Comparison of ENCODE assay signal across 14 cellular contexts in the genomic region with DNA sequence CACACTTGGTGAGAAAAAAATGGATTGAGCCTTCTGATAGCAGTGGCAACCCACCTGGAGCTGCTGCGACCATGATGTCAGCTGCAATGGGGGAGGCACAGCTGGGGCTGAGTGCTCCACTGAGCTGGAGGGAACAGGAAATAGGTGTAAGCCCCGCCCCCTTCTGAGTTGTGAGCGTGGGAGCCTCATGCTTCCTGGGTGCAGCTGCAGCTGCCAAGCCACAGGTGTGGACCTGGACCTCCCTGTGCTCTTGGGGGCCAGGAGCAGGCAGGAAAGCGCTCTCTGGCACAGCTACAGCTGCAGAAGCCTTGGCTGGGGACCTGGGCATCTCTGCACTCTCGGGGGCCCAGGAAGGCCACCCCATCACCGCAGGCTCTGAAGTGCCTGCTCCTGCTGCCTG.
DNase-seq lines count a peak whose midpoint lies in the region; ATAC-seq and TF ChIP-seq lines count a peak whose summit lies in the region.
"Had no signal": no experiment of that assay in that cellular context is flagged by ENCODE, and none has a peak within 500 bp of the region (broad histone marks: within the 10 kb centered on the region; RNA-seq: fewer than 3 reads in every experiment).

No MANE protein-coding gene starts in this region.

- H3K4me2 ChIP-seq in Karpas-422 (ENCODE audit: low read depth, low read length, poor library complexity, severe bottlenecking), result no peak overlapping the region

- H4K20me1 ChIP-seq in Karpas-422 (ENCODE audit: insufficient read depth, low read depth, low read length), result no peaks in the 10 kb centered on the region

- H3K9me2 ChIP-seq in Karpas-422 (replicated peaks; ENCODE audit: insufficient read depth, low read length), result no peaks in the 10 kb centered on the region

- H2AFZ ChIP-seq in Karpas-422 (ENCODE audit: low read length), result no peak overlapping the region

- H3K27me3 ChIP-seq in Karpas-422 (ENCODE audit: low read length), result no peaks in the 10 kb centered on the region
- H3K27me3 ChIP-seq: adrenal gland had no signal

- H3K9me3 ChIP-seq in Karpas-422 (ENCODE audit: low read length) (no peaks in the 10 kb centered on the region), T-helper 17 cell (ENCODE audit: control insufficient read depth, low read length, poor library complexity, severe bottlenecking) (no peaks in the 10 kb centered on the region)
- H3K9me3 ChIP-seq: adrenal gland had no signal

- no peak overlapping the region for H3K9ac ChIP-seq in Karpas-422 (ENCODE audit: low read length)

- no peaks in the 10 kb centered on the region for H3K4me1 ChIP-seq in Karpas-422 (ENCODE audit: low read length)
- H3K4me1 ChIP-seq: adrenal gland had no signal

- ATAC-seq in T-helper 17 cell (peak; percentile 30), HG03432 (IDR thresholded peaks at IDR 0.05; ENCODE audit: unreplicated experiment) (no peak)
- ATAC-seq in stimulated activated effector memory CD8-positive, alpha-beta T cell treated with anti-CD3 and anti-CD28 coated beads, Interleukin-12 subunit alpha, Interleukin-12 subunit beta, amount 100 ng/mL, for 72 hours, result peak; percentile 36

- H3K4me3 ChIP-seq in Karpas-422 (ENCODE audit: low read length), result no peak overlapping the region
- H3K4me3 ChIP-seq: adrenal gland had no signal

- H3K27me3 Mint-ChIP-seq in T-helper 17 cell, result no peaks in the 10 kb centered on the region
- H3K27me3 Mint-ChIP-seq in progenitor cell of endocrine pancreas, result no peaks in the 10 kb centered on the region
- no peaks in the 10 kb centered on the region for H3K27me3 Mint-ChIP-seq in type B pancreatic cell

- peak; percentile 4 to 7 for DNase-seq in activated CD4-positive, alpha-beta T cell treated with anti-CD3 and anti-CD28 coated beads for 4 hours
- DNase-seq in activated CD4-positive, alpha-beta T cell treated with anti-CD3 and anti-CD28 coated beads for 1 hour, result no peak
- DNase-seq in Karpas-422 (peak; percentile 40), T-helper 17 cell (no peak), progenitor cell of endocrine pancreas (ENCODE audit: low spot score, unreplicated experiment) (no peak), type B pancreatic cell (ENCODE audit: extremely low spot score, unreplicated experiment) (no peak)
- DNase-seq in stimulated activated effector memory CD8-positive, alpha-beta T cell treated with anti-CD3 and anti-CD28 coated beads, Interleukin-12 subunit alpha, Interleukin-12 subunit beta, amount 100 ng/mL, for 72 hours (ENCODE audit: low spot score in 2 of 2), result no peak
- DNase-seq: adrenal gland, HCEC 1CT, NCI-H446, Right ventricle myocardium superior, T1000 had no signal

- H3K9me3 Mint-ChIP-seq in stimulated activated effector memory CD8-positive, alpha-beta T cell treated with anti-CD3 and anti-CD28 coated beads, Interleukin-12 subunit alpha, Interleukin-12 subunit beta, amount 100 ng/mL, for 72 hours, result peaks cover 15% of the 10 kb centered on the region
- H3K9me3 Mint-ChIP-seq in progenitor cell of endocrine pancreas (ENCODE audit: low read depth) (no peaks in the 10 kb centered on the region), type B pancreatic cell (no peaks in the 10 kb centered on the region)

- H3K36me3 ChIP-seq in Karpas-422 (ENCODE audit: insufficient read depth, low read length), result no peaks in the 10 kb centered on the region
- H3K36me3 ChIP-seq: adrenal gland had no signal

- peaks cover 3% of the 10 kb centered on the region for H3K4me1 Mint-ChIP-seq in T-helper 17 cell
- H3K4me1 Mint-ChIP-seq in stimulated activated effector memory CD8-positive, alpha-beta T cell treated with anti-CD3 and anti-CD28 coated beads, Interleukin-12 subunit alpha, Interleukin-12 subunit beta, amount 100 ng/mL, for 72 hours, result no peaks in the 10 kb centered on the region
- H3K4me1 Mint-ChIP-seq in progenitor cell of endocrine pancreas (ENCODE audit: low read depth), result no peaks in the 10 kb centered on the region
- no peaks in the 10 kb centered on the region for H3K4me1 Mint-ChIP-seq in type B pancreatic cell (ENCODE audit: unreplicated experiment)

- H3K36me3 Mint-ChIP-seq in T-helper 17 cell (ENCODE audit: low read depth) (no peaks in the 10 kb centered on the region), progenitor cell of endocrine pancreas (ENCODE audit: insufficient read depth) (no peaks in the 10 kb centered on the region), type B pancreatic cell (no peaks in the 10 kb centered on the region)
- no peaks in the 10 kb centered on the region for H3K36me3 Mint-ChIP-seq in stimulated activated effector memory CD8-positive, alpha-beta T cell treated with anti-CD3 and anti-CD28 coated beads, Interleukin-12 subunit alpha, Interleukin-12 subunit beta, amount 100 ng/mL, for 72 hours
- H3K36me3 Mint-ChIP-seq: mesothelial cell of epicardium had no signal

- H3K4me3 Mint-ChIP-seq in T-helper 17 cell (peak overlapping the region; percentile 41), progenitor cell of endocrine pancreas (ENCODE audit: low read depth) (no peak overlapping the region), type B pancreatic cell (no peak overlapping the region)
- H3K4me3 Mint-ChIP-seq in stimulated activated effector memory CD8-positive, alpha-beta T cell treated with anti-CD3 and anti-CD28 coated beads, Interleukin-12 subunit alpha, Interleukin-12 subunit beta, amount 100 ng/mL, for 72 hours, result no peak overlapping the region
- H3K4me3 Mint-ChIP-seq: mesothelial cell of epicardium had no signal

- no peaks in the 10 kb centered on the region for H3K79me2 ChIP-seq in Karpas-422 (ENCODE audit: low read length)

- TF ChIP-seq CTCF in progenitor cell of endocrine pancreas (IDR thresholded peaks at IDR 0.05; ENCODE audit: unreplicated experiment), result no peak
- TF ChIP-seq CTCF in type B pancreatic cell (conservative IDR thresholded peaks at IDR 0.05), result no peak

- H3K27ac ChIP-seq in Karpas-422 (ENCODE audit: low read length), result no peak overlapping the region
- H3K27ac ChIP-seq: adrenal gland had no signal

- no peak overlapping the region for H3K27ac Mint-ChIP-seq in T-helper 17 cell
- H3K27ac Mint-ChIP-seq in stimulated activated effector memory CD8-positive, alpha-beta T cell treated with anti-CD3 and anti-CD28 coated beads, Interleukin-12 subunit alpha, Interleukin-12 subunit beta, amount 100 ng/mL, for 72 hours, result no peak overlapping the region
- no peak overlapping the region for H3K27ac Mint-ChIP-seq in progenitor cell of endocrine pancreas
- H3K27ac Mint-ChIP-seq in type B pancreatic cell, result no peak overlapping the region
- H3K27ac Mint-ChIP-seq: mesothelial cell of epicardium had no signal

Comparison
In these comparisons a context has a peak if more than half of its experiments do, and no peak if none do; other contexts are left out.
1. DNase-seq: peak in activated CD4-positive, alpha-beta T cell treated with anti-CD3 and anti-CD28 coated beads for 4 hours (2 of 2) and Karpas-422 (single experiment); none in activated CD4-positive, alpha-beta T cell treated with anti-CD3 and anti-CD28 coated beads for 1 hour (single experiment), T-helper 17 cell (0 of 3), stimulated activated effector memory CD8-positive, alpha-beta T cell treated with anti-CD3 and anti-CD28 coated beads, Interleukin-12 subunit alpha, Interleukin-12 subunit beta, amount 100 ng/mL, for 72 hours (0 of 2), progenitor cell of endocrine pancreas (single experiment) and type B pancreatic cell (single experiment).